17 cellular contexts compared by ENCODE assay signal in genomic region chr14:45247427-45247826, GRCh38.
"Had no signal": no experiment of that assay in that cellular context is flagged by ENCODE, and none has a peak within 500 bp of the region (broad histone marks: within the 10 kb centered on the region; RNA-seq: fewer than 3 reads in every experiment).

No MANE protein-coding gene starts in this region.

- H3K4me1 ChIP-seq: uterus had no signal

- ATAC-seq: gastroesophageal sphincter, left ventricle myocardium superior had no signal

- H3K36me3 ChIP-seq: gastroesophageal sphincter, right atrium auricular region, tibial nerve, uterus had no signal

- H3K27me3 ChIP-seq: gastroesophageal sphincter, right atrium auricular region, tibial nerve, uterus had no signal

- H3K9me3 ChIP-seq: gastroesophageal sphincter, right atrium auricular region, tibial nerve, uterus had no signal

- H3K27ac ChIP-seq: gastroesophageal sphincter, right atrium auricular region, tibial nerve, uterus had no signal

- DNase-seq: activated CD4-positive, alpha-beta T cell treated with anti-CD3 and anti-CD28 coated beads, Interleukin-2, amount 50 U/mL, for 1 hour; activated naive CD4-positive, alpha-beta T cell; activated naive CD8-positive, alpha-beta T cell treated with anti-CD3 and anti-CD28 coated beads for 36 hours; amniotic stem cell; dermis blood vessel endothelial cell; effector memory CD4-positive, alpha-beta T cell; immature natural killer cell; kidney glomerular epithelial cell; left ventricle myocardium superior; stimulated activated CD4-positive, alpha-beta T cell treated with anti-CD3 and anti-CD28 coated beads, Interleukin-2, amount 100 ng/mL, for 24 hours; stimulated activated naive CD8-positive, alpha-beta T cell treated with anti-CD3 and anti-CD28 coated beads, Interleukin-15, Interleukin-2, amounts not matched to agents 100 U/mL and 50 U/mL, for 24 hours; substantia nigra; T-helper 9 cell; uterus had no signal

- H3K4me3 ChIP-seq: gastroesophageal sphincter, right atrium auricular region, tibial nerve, uterus had no signal
